16 cellular contexts compared by ENCODE assay signal in genomic region chr6:109015185-109015584, GRCh38.
DNase-seq lines count a peak whose midpoint lies in the region; ATAC-seq and TF ChIP-seq lines count a peak whose summit lies in the region.
"Had no signal": no experiment of that assay in that cellular context is flagged by ENCODE, and none has a peak within 500 bp of the region (broad histone marks: within the 10 kb centered on the region; RNA-seq: fewer than 3 reads in every experiment).

No MANE protein-coding gene starts in this region.

- H2AFZ ChIP-seq in MM.1S (ENCODE audit: low read length), result no peak overlapping the region

- H3K9me3 Mint-ChIP-seq in mesothelial cell of epicardium, result no peaks in the 10 kb centered on the region
- H3K9me3 Mint-ChIP-seq in activated CD4-positive, alpha-beta memory T cell treated with anti-CD3 and anti-CD28 coated beads, Interleukin-2, amount 10 ng/mL, durations not matched to agents 7 days and 5 days, result no peaks in the 10 kb centered on the region
- H3K9me3 Mint-ChIP-seq: activated T-cell treated with anti-CD3 and anti-CD28 coated beads, Interleukin-2, amount 50 U/mL, for 24 hours; T-helper 1 cell treated with Interleukin-12 subunit alpha and Interleukin-12 subunit beta and Interleukin-4 antibody, amounts not matched to agents 30 μg/mL and 1 μg/mL, for 36 hours had no signal

- POLR2A ChIA-PET in activated CD4-positive, alpha-beta memory T cell treated with anti-CD3 and anti-CD28 coated beads, Interleukin-2, amount 10 ng/mL, durations not matched to agents 7 days and 5 days (lab: Charles Lee), result interaction anchor here (0.9 kb wide), 1 partner anchor 74 kb away, joined by 3 read pairs; no protein-coding TSS in a partner anchor

- H3K27ac Mint-ChIP-seq in T-helper 17 cell (peak overlapping the region; percentile 88), mesothelial cell of epicardium (peak overlapping the region; percentile 55)
- no peak overlapping the region for H3K27ac Mint-ChIP-seq in activated CD4-positive, alpha-beta memory T cell treated with anti-CD3 and anti-CD28 coated beads, Interleukin-2, amount 10 ng/mL, durations not matched to agents 7 days and 5 days
- H3K27ac Mint-ChIP-seq: T-helper 1 cell treated with Interleukin-12 subunit alpha and Interleukin-12 subunit beta and Interleukin-4 antibody, amounts not matched to agents 30 μg/mL and 1 μg/mL, for 36 hours had no signal

- peaks cover 9% of the 10 kb centered on the region; the same call in 1 of the 2 replicates for H3F3A ChIP-seq in MM.1S (ENCODE audit: insufficient read depth, low read length)

- no peaks in the 10 kb centered on the region for H3K27me3 Mint-ChIP-seq in T-helper 17 cell
- no peaks in the 10 kb centered on the region for H3K27me3 Mint-ChIP-seq in mesothelial cell of epicardium (ENCODE audit: low read depth)
- peaks cover 3% of the 10 kb centered on the region for H3K27me3 Mint-ChIP-seq in activated CD4-positive, alpha-beta memory T cell treated with anti-CD3 and anti-CD28 coated beads, Interleukin-2, amount 10 ng/mL, durations not matched to agents 7 days and 5 days
- H3K27me3 Mint-ChIP-seq: activated T-cell treated with anti-CD3 and anti-CD28 coated beads, Interleukin-2, amount 50 U/mL, for 24 hours had no signal

- H3K4me3 Mint-ChIP-seq in T-helper 17 cell (peak overlapping the region; percentile 76), mesothelial cell of epicardium (no peak overlapping the region)
- no peak overlapping the region for H3K4me3 Mint-ChIP-seq in activated CD4-positive, alpha-beta memory T cell treated with anti-CD3 and anti-CD28 coated beads, Interleukin-2, amount 10 ng/mL, durations not matched to agents 7 days and 5 days
- H3K4me3 Mint-ChIP-seq: T-helper 1 cell treated with Interleukin-12 subunit alpha and Interleukin-12 subunit beta and Interleukin-4 antibody, amounts not matched to agents 30 μg/mL and 1 μg/mL, for 36 hours had no signal

- TF ChIP-seq POLR2A in testis (IDR thresholded peaks at IDR 0.05), result no peak

- intact Hi-C loops in testis (cut with DNase I; ENCODE audit: low total_unique reads), result no loop called here

- H3K36me3 Mint-ChIP-seq in T-helper 17 cell (ENCODE audit: low read depth), result peaks cover 4% of the 10 kb centered on the region
- no peaks in the 10 kb centered on the region for H3K36me3 Mint-ChIP-seq in mesothelial cell of epicardium
- no peaks in the 10 kb centered on the region for H3K36me3 Mint-ChIP-seq in activated CD4-positive, alpha-beta memory T cell treated with anti-CD3 and anti-CD28 coated beads, Interleukin-2, amount 10 ng/mL, durations not matched to agents 7 days and 5 days (ENCODE audit: low read depth)

- H3K27me3 ChIP-seq in testis (no peaks in the 10 kb centered on the region), MM.1S (replicated peaks; ENCODE audit: insufficient read depth, low read length) (no peaks in the 10 kb centered on the region)

- no peak overlapping the region for H3K4me2 ChIP-seq in MM.1S (ENCODE audit: low read depth, low read length)

- no peak overlapping the region for H3K4me3 ChIP-seq in testis
- no peak overlapping the region for H3K4me3 ChIP-seq in MM.1S (ENCODE audit: low read length)

- TF ChIP-seq CTCF in mesothelial cell of epicardium (IDR thresholded peaks at IDR 0.05; ENCODE audit: unreplicated experiment) (no peak), testis (IDR thresholded peaks at IDR 0.05) (no peak), MM.1S (IDR thresholded peaks at IDR 0.05; ENCODE audit: low read length) (no peak)

- CTCF ChIA-PET in activated CD4-positive, alpha-beta memory T cell treated with anti-CD3 and anti-CD28 coated beads, Interleukin-2, amount 10 ng/mL, durations not matched to agents 7 days and 5 days (lab: Charles Lee), result interaction anchor here (0.7 to 1.2 kb wide), 2 partner anchors 58 to 101 kb away, joined by 3 read pairs; no protein-coding TSS in a partner anchor

- H3K4me1 ChIP-seq in testis (peaks cover 44% of the 10 kb centered on the region), MM.1S (ENCODE audit: low read length) (peaks cover 13% of the 10 kb centered on the region; the same call in 1 of the 2 replicates)

- no peak for ATAC-seq in T-helper 17 cell

- H3K9ac ChIP-seq in MM.1S (ENCODE audit: low read length), result no peak overlapping the region

- no peaks in the 10 kb centered on the region for H3K9me3 ChIP-seq in T-helper 17 cell (ENCODE audit: control insufficient read depth, low read length, poor library complexity, severe bottlenecking)
- no peaks in the 10 kb centered on the region for H3K9me3 ChIP-seq in testis
- no peaks in the 10 kb centered on the region for H3K9me3 ChIP-seq in MM.1S (replicated peaks; ENCODE audit: insufficient read depth, low read length)

- peak; percentile 19 for DNase-seq in DMS 273 (lab: John Stamatoyannopoulos, UW; ENCODE audit: unreplicated experiment)
- DNase-seq in DMS 273 treated with DMSO at 0.1 percent for 48 hours (lab: John Stamatoyannopoulos, UW), result no peak
- DNase-seq in T-helper 17 cell, result no peak
- no peak for DNase-seq in mesothelial cell of epicardium (ENCODE audit: low spot score in 2 of 2, unreplicated experiment in 2 of 2)
- no peak for DNase-seq in testis
- no peak for DNase-seq in activated CD4-positive, alpha-beta memory T cell treated with anti-CD3 and anti-CD28 coated beads, Interleukin-2, amount 10 ng/mL, durations not matched to agents 7 days and 5 days
- no peak for DNase-seq in NCI-H526 (lab: John Stamatoyannopoulos, UW)
- DNase-seq in MM.1S, result no peak
- DNase-seq: activated T-cell treated with anti-CD3 and anti-CD28 coated beads, Interleukin-2, amount 50 U/mL, for 24 hours; aorta; GDM1; NCI-H1092; NCI-H510A; stimulated activated CD4-positive, alpha-beta T cell treated with anti-CD3 and anti-CD28 coated beads, Interleukin-15, amount 100 ng/mL, for 24 hours had no signal

- H3K36me3 ChIP-seq in testis (ENCODE audit: low read depth, missing control alignments) (no peaks in the 10 kb centered on the region), MM.1S (replicated peaks; ENCODE audit: insufficient read depth, low read length) (no peaks in the 10 kb centered on the region)

- H3K9me2 ChIP-seq in MM.1S (replicated peaks; ENCODE audit: insufficient read depth, low read length), result no peaks in the 10 kb centered on the region

- peaks cover 67% of the 10 kb centered on the region for H3K79me2 ChIP-seq in MM.1S (ENCODE audit: low read length)

- H3K4me1 Mint-ChIP-seq in T-helper 17 cell, result peaks cover 50% of the 10 kb centered on the region
- H3K4me1 Mint-ChIP-seq in mesothelial cell of epicardium, result peaks cover 43% of the 10 kb centered on the region
- peaks cover 21% of the 10 kb centered on the region for H3K4me1 Mint-ChIP-seq in activated CD4-positive, alpha-beta memory T cell treated with anti-CD3 and anti-CD28 coated beads, Interleukin-2, amount 10 ng/mL, durations not matched to agents 7 days and 5 days

- H3K27ac ChIP-seq in testis, result peak overlapping the region; percentile 77 to 84
- no peak overlapping the region for H3K27ac ChIP-seq in MM.1S (ENCODE audit: low read length)
- H3K27ac ChIP-seq: 22Rv1 had no signal

- H4K20me1 ChIP-seq in MM.1S (ENCODE audit: insufficient read depth, low read length), result no peaks in the 10 kb centered on the region
